In genomic region chr14:51341338-51341737, GRCh38 we compare ENCODE assay signal across 20 cellular contexts.
"Had no signal": no experiment of that assay in that cellular context is flagged by ENCODE, and none has a peak within 500 bp of the region (broad histone marks: within the 10 kb centered on the region; RNA-seq: fewer than 3 reads in every experiment).

No MANE protein-coding gene starts in this region.

- H3K9me3 ChIP-seq: ascending aorta, lower lobe of right lung, tibial nerve, uterus had no signal

- ATAC-seq: activated CD4-positive, CD25-positive, alpha-beta regulatory T cell treated with anti-CD3 and anti-CD28 coated beads, Interleukin-2, amount 50 U/mL, for 24 hours; activated CD8-positive, alpha-beta T cell treated with anti-CD3 and anti-CD28 coated beads, Interleukin-2, amount 10 ng/mL, durations not matched to agents 7 days and 5 days; left cardiac atrium; lower lobe of right lung had no signal

- H3K27me3 ChIP-seq: ascending aorta, hepatocyte, spleen, tibial nerve, uterus had no signal

- H3K27me3 Mint-ChIP-seq: activated naive CD4-positive, alpha-beta T cell treated with anti-CD3 and anti-CD28 coated beads, Interleukin-2, amount 50 U/mL, for 24 hours had no signal

- H3K4me3 Mint-ChIP-seq: activated CD4-positive, alpha-beta T cell treated with anti-CD3 and anti-CD28 coated beads, Interleukin-2, amount 10 ng/mL, durations not matched to agents 7 days and 5 days; activated CD8-positive, alpha-beta T cell treated with anti-CD3 and anti-CD28 coated beads, Interleukin-2, amount 10 ng/mL, durations not matched to agents 7 days and 5 days; activated naive CD4-positive, alpha-beta T cell treated with anti-CD3 and anti-CD28 coated beads, Interleukin-2, amount 50 U/mL, for 24 hours; mesothelial cell of epicardium; nephron had no signal

- H3K36me3 ChIP-seq: ascending aorta, lower lobe of right lung, spleen, tibial nerve, uterus had no signal

- DNase-seq: activated CD4-positive, alpha-beta T cell treated with anti-CD3 and anti-CD28 coated beads, Interleukin-2, amount 10 ng/mL, durations not matched to agents 7 days and 5 days; activated CD8-positive, alpha-beta T cell treated with anti-CD3 and anti-CD28 coated beads, Interleukin-2, amount 10 ng/mL, durations not matched to agents 7 days and 5 days; activated gamma-delta T cell; activated T-cell treated with anti-CD3 and anti-CD28 coated beads, Interleukin-2, amount 50 U/mL, for 48 hours; cerebellar nuclear complex; cortex of kidney; left cardiac atrium; lower lobe of right lung; spleen; stimulated activated naive CD4-positive, alpha-beta T cell; T1000; uterus had no signal

- H3K4me1 Mint-ChIP-seq: activated CD4-positive, alpha-beta T cell treated with anti-CD3 and anti-CD28 coated beads, Interleukin-2, amount 10 ng/mL, durations not matched to agents 7 days and 5 days; activated naive CD4-positive, alpha-beta T cell treated with anti-CD3 and anti-CD28 coated beads, Interleukin-2, amount 50 U/mL, for 24 hours had no signal

- H3K4me3 ChIP-seq: ascending aorta, hepatocyte, lower lobe of right lung, spleen, tibial nerve, uterus had no signal

- H3K27ac ChIP-seq: ascending aorta, hepatocyte, lower lobe of right lung, parathyroid adenoma, spleen, tibial nerve, uterus had no signal

- H3K9ac ChIP-seq: parathyroid adenoma had no signal

- H2AFZ ChIP-seq: hepatocyte, parathyroid adenoma had no signal

- H3K36me3 Mint-ChIP-seq: activated naive CD4-positive, alpha-beta T cell treated with anti-CD3 and anti-CD28 coated beads, Interleukin-2, amount 50 U/mL, for 24 hours had no signal

- H3K79me2 ChIP-seq: hepatocyte, parathyroid adenoma had no signal

- H3K4me1 ChIP-seq: ascending aorta, lower lobe of right lung, parathyroid adenoma, spleen, uterus had no signal

- H3K4me2 ChIP-seq: hepatocyte had no signal

- H3K27ac Mint-ChIP-seq: activated CD4-positive, alpha-beta T cell treated with anti-CD3 and anti-CD28 coated beads, Interleukin-2, amount 10 ng/mL, durations not matched to agents 7 days and 5 days; activated CD8-positive, alpha-beta T cell treated with anti-CD3 and anti-CD28 coated beads, Interleukin-2, amount 10 ng/mL, durations not matched to agents 7 days and 5 days; activated naive CD4-positive, alpha-beta T cell treated with anti-CD3 and anti-CD28 coated beads, Interleukin-2, amount 50 U/mL, for 24 hours; mesothelial cell of epicardium; nephron had no signal
